8 cellular contexts compared by ENCODE assay signal in the genomic region with DNA sequence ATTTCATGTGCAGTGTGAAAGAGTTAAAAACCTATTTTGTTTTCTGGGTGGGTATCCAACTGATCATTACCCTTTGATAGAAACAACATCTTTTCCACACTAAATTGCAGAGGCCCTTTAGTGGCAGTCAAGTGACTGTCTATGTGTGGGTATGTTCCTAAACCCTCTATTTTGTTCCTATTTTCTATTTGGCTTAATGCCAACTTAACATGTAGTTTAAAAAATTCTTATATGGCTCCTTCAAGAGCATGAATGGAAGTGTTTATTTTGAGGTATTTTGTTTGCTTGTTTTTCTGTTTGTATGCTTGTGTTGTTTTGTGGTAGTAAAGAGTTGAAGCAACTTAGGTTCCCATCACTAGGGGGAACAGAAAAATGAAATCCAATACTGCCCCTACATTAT. TPM values are rescaled to one million over a fixed set of nuclear protein-coding genes. Genes with fewer than 3 reads are reported as not detected.
"Had no signal": no experiment of that assay in that cellular context is flagged by ENCODE, and none has a peak within 500 bp of the region (broad histone marks: within the 10 kb centered on the region; RNA-seq: fewer than 3 reads in every experiment).

No MANE protein-coding gene starts in this region.

- H3K27ac ChIP-seq: HL-60, KMS-11 had no signal

- H3K4me2 ChIP-seq: KMS-11 had no signal

- H3K36me3 Mint-ChIP-seq: IgD-negative memory B cell had no signal

- FAIRE-seq: HTR-8/SVneo had no signal

- H3K27me3 Mint-ChIP-seq: IgD-negative memory B cell had no signal

- H3K9ac ChIP-seq: KMS-11 had no signal

- H3K4me3 Mint-ChIP-seq: IgD-negative memory B cell had no signal

- DNase-seq: IMR-90, KBM-7 had no signal

RNA-seq across cellular contexts. Expression of gene TREM1, which starts 19.9 kb away (rescaled TPM):
- total RNA-seq: HT1080, IMR-90 had no signal
- polyA plus RNA-seq: IMR-90 had no signal

RNA-seq across cellular contexts. Expression of gene TREML4, which starts 38.4 kb away (rescaled TPM):
- total RNA-seq: HT-29, HT1080, IMR-90 had no signal
- polyA plus RNA-seq: IMR-90 had no signal
